Comparison of ENCODE assay signal across 25 cellular contexts in genomic region chr5:35799751-35800150, GRCh38. TPM values are rescaled to one million over a fixed set of nuclear protein-coding genes. Genes with fewer than 3 reads are reported as not detected.
"Had no signal": no experiment of that assay in that cellular context is flagged by ENCODE, and none has a peak within 500 bp of the region (broad histone marks: within the 10 kb centered on the region; RNA-seq: fewer than 3 reads in every experiment).

No MANE protein-coding gene starts in this region.

- H3K4me3 ChIP-seq: body of pancreas, cardiac muscle cell, heart right ventricle, lower lobe of right lung, mucosa of descending colon, neural progenitor cell, right lobe of liver, stomach, suprapubic skin, transverse colon, vagina had no signal

- DNase-seq: activated CD4-positive, CD25-positive, alpha-beta regulatory T cell treated with anti-CD3 and anti-CD28 coated beads, Interleukin-2, amount 50 U/mL, for 72 hours; activated effector memory CD4-positive, alpha-beta T cell treated with Interleukin-2 at 50 U/mL for 16 hours; activated naive CD4-positive, alpha-beta T cell treated with anti-CD3 and anti-CD28 coated beads, Interleukin-2, amount 10 ng/mL, durations not matched to agents 7 days and 5 days; activated naive CD8-positive, alpha-beta T cell treated with anti-CD3 and anti-CD28 coated beads, Interleukin-2, amount 50 U/mL, for 24 hours; activated T-cell treated with anti-CD3 and anti-CD28 coated beads, Interleukin-2, amount 50 U/mL, for 72 hours; body of pancreas; cortex of kidney; heart right ventricle; lower lobe of right lung; mesendoderm; mucosa of descending colon; posterior cingulate gyrus; right lobe of liver; small intestine; stimulated activated CD4-positive, alpha-beta T cell treated with anti-CD3 and anti-CD28 coated beads, Interleukin-15, amount 100 ng/mL, for 24 hours; stomach; transverse colon had no signal

- H3K4me1 Mint-ChIP-seq: stimulated activated memory B cell treated with anti-CD40 and anti-IgM and Interleukin-4, amounts not matched to agents 10 μg/mL and 1 μg/mL and 100 μg/mL, for 72 hours had no signal

- H3K36me3 Mint-ChIP-seq: neural progenitor cell; stimulated activated memory B cell treated with anti-CD40 and anti-IgM and Interleukin-4, amounts not matched to agents 10 μg/mL and 1 μg/mL and 100 μg/mL, for 72 hours had no signal

- H3K4me3 Mint-ChIP-seq: activated naive CD4-positive, alpha-beta T cell treated with anti-CD3 and anti-CD28 coated beads, Interleukin-2, amount 10 ng/mL, durations not matched to agents 7 days and 5 days; activated naive CD8-positive, alpha-beta T cell treated with anti-CD3 and anti-CD28 coated beads, Interleukin-2, amount 50 U/mL, for 24 hours; activated T-cell treated with anti-CD3 and anti-CD28 coated beads, Interleukin-2, amount 50 U/mL, for 72 hours; neural progenitor cell; stimulated activated memory B cell treated with anti-CD40 and anti-IgM and Interleukin-4, amounts not matched to agents 10 μg/mL and 1 μg/mL and 100 μg/mL, for 72 hours had no signal

- H3K9ac ChIP-seq: neural progenitor cell had no signal

- H3K4me2 ChIP-seq: neural progenitor cell had no signal

- ATAC-seq: activated naive CD8-positive, alpha-beta T cell treated with anti-CD3 and anti-CD28 coated beads, Interleukin-2, amount 50 U/mL, for 24 hours; activated T-cell treated with anti-CD3 and anti-CD28 coated beads, Interleukin-2, amount 50 U/mL, for 72 hours; body of pancreas; heart right ventricle; left lobe of liver; lower lobe of right lung; mucosa of descending colon; right lobe of liver; stimulated activated memory B cell treated with anti-CD40 and anti-IgM and Interleukin-4, amounts not matched to agents 10 μg/mL and 1 μg/mL and 100 μg/mL, for 72 hours had no signal

- H3K9me3 ChIP-seq: body of pancreas, heart right ventricle, lower lobe of right lung, mucosa of descending colon, right lobe of liver, stomach, suprapubic skin, transverse colon, vagina had no signal

- H2AFZ ChIP-seq: neural progenitor cell had no signal

- H3K27me3 Mint-ChIP-seq: activated naive CD4-positive, alpha-beta T cell treated with anti-CD3 and anti-CD28 coated beads, Interleukin-2, amount 10 ng/mL, durations not matched to agents 7 days and 5 days; activated naive CD8-positive, alpha-beta T cell treated with anti-CD3 and anti-CD28 coated beads, Interleukin-2, amount 50 U/mL, for 24 hours; stimulated activated memory B cell treated with anti-CD40 and anti-IgM and Interleukin-4, amounts not matched to agents 10 μg/mL and 1 μg/mL and 100 μg/mL, for 72 hours had no signal

- H3K9me3 Mint-ChIP-seq: activated naive CD4-positive, alpha-beta T cell treated with anti-CD3 and anti-CD28 coated beads, Interleukin-2, amount 10 ng/mL, durations not matched to agents 7 days and 5 days; activated naive CD8-positive, alpha-beta T cell treated with anti-CD3 and anti-CD28 coated beads, Interleukin-2, amount 50 U/mL, for 24 hours; activated T-cell treated with anti-CD3 and anti-CD28 coated beads, Interleukin-2, amount 50 U/mL, for 72 hours; neural progenitor cell; stimulated activated memory B cell treated with anti-CD40 and anti-IgM and Interleukin-4, amounts not matched to agents 10 μg/mL and 1 μg/mL and 100 μg/mL, for 72 hours had no signal

- H3K27ac ChIP-seq: body of pancreas, cardiac muscle cell, epithelial cell of prostate, heart right ventricle, lower lobe of right lung, neural progenitor cell, right lobe of liver, stomach, suprapubic skin, transverse colon, vagina, VCaP had no signal

- H3K27ac Mint-ChIP-seq: activated naive CD4-positive, alpha-beta T cell treated with anti-CD3 and anti-CD28 coated beads, Interleukin-2, amount 10 ng/mL, durations not matched to agents 7 days and 5 days; activated naive CD8-positive, alpha-beta T cell treated with anti-CD3 and anti-CD28 coated beads, Interleukin-2, amount 50 U/mL, for 24 hours; activated T-cell treated with anti-CD3 and anti-CD28 coated beads, Interleukin-2, amount 50 U/mL, for 72 hours; neural progenitor cell; stimulated activated memory B cell treated with anti-CD40 and anti-IgM and Interleukin-4, amounts not matched to agents 10 μg/mL and 1 μg/mL and 100 μg/mL, for 72 hours had no signal

- H3K27me3 ChIP-seq: body of pancreas, cardiac muscle cell, heart right ventricle, neural progenitor cell, right lobe of liver, stomach, suprapubic skin, transverse colon, vagina had no signal

- H3K36me3 ChIP-seq: cardiac muscle cell, heart right ventricle, lower lobe of right lung, neural progenitor cell, right lobe of liver, stomach, suprapubic skin, transverse colon, vagina had no signal

- H3K4me1 ChIP-seq: body of pancreas, right lobe of liver had no signal

RNA-seq across cellular contexts. Expression of gene IL7R, which starts 56.9 kb away (rescaled TPM):
- total RNA-seq: cardiac muscle cell had no signal
